Comparison of ENCODE assay signal across 24 cellular contexts in the genomic region with DNA sequence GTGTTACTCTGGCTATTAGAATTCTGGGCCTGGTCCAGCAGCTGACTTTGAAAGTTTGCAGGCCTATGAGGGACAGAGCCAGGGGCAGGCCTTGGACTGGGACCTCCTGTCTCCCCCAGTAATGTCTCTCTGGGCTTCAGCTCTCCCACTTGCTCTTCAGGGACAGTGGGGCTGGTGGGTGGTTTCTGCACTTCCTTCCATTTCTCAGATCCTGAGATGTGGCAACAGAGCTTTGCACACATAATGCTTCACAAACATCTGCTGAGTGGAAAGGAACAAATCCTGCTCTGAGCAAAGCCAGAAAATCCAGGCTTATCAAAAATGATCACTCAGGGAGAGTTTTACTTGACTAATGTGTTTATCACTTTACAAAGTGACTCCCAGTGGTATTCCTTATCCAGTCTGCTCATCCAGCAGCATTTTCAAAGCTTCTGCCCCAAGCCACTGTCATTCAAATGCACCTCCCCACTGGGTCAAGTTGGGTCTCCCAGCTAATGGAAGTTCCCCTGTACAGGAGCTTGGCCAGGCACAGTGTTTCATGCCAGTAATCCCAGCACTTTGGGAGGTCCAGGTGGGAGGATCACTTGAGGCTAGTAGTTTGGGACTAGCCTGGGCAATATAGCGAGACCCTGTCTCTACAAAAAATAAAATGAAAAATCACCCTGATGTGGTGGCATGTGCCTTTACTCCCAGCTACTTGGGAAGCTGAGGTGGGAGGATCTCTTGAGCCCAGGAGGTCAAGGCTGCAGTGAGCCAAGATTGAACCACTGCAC. TPM values are rescaled to one million over a fixed set of nuclear protein-coding genes. Genes with fewer than 3 reads are reported as not detected.
DNase-seq lines count a peak whose midpoint lies in the region; ATAC-seq and TF ChIP-seq lines count a peak whose summit lies in the region.
"Had no signal": no experiment of that assay in that cellular context is flagged by ENCODE, and none has a peak within 500 bp of the region (broad histone marks: within the 10 kb centered on the region; RNA-seq: fewer than 3 reads in every experiment).

No MANE protein-coding gene starts in this region.

- H3K9ac ChIP-seq in stomach smooth muscle (ENCODE audit: low read length in 2 of 2) = peak overlapping the region in 1 of 2 donors; percentile 47

- no CpG with 5 or more reads among the region's 1 CpG for WGBS in gastroesophageal sphincter (ENCODE audit: low coverage in 1 of 2), 2 donors

- TF ChIP-seq CTCF in GM23338 (conservative IDR thresholded peaks at IDR 0.05; ENCODE audit: low read depth in 2 of 2) = no peak
- no peak for TF ChIP-seq CTCF in WERI-Rb-1 (IDR thresholded peaks at IDR 0.05; ENCODE audit: low read depth, low read length)
- no peak for TF ChIP-seq CTCF in gastroesophageal sphincter (IDR thresholded peaks at IDR 0.05)
- no peak for TF ChIP-seq CTCF in activated CD8-positive, alpha-beta T cell treated with anti-CD3 and anti-CD28 coated beads for 36 hours (IDR thresholded peaks at IDR 0.05)

- H3K36me3 Mint-ChIP-seq in GM23338 (ENCODE audit: low read depth) = no peaks in the 10 kb centered on the region
- no peaks in the 10 kb centered on the region for H3K36me3 Mint-ChIP-seq in activated CD8-positive, alpha-beta T cell treated with anti-CD3 and anti-CD28 coated beads for 36 hours (ENCODE audit: low read depth)
- H3K36me3 Mint-ChIP-seq in activated T-helper 2 cell treated with anti-CD3 and anti-CD28 coated beads, Interferon-gamma antibody, Interleukin-2, Interleukin-4, amounts not matched to agents 10 μg/mL and 5 μg/mL and 100 μg/mL, durations not matched to agents 14 hours and 24 hours and 36 hours (ENCODE audit: low read depth) = no peaks in the 10 kb centered on the region
- H3K36me3 Mint-ChIP-seq: IgD-negative memory B cell; memory B cell; stimulated activated effector memory CD8-positive, alpha-beta T cell treated with anti-CD3 and anti-CD28 coated beads, Interleukin-12 subunit alpha, Interleukin-12 subunit beta, amount 100 ng/mL, for 72 hours had no signal

- DNase-seq in GM23338 (ENCODE audit: low spot score) = no peak
- peak; percentile 61 for DNase-seq in WERI-Rb-1
- no peak for DNase-seq in activated CD8-positive, alpha-beta T cell treated with anti-CD3 and anti-CD28 coated beads for 36 hours
- DNase-seq in MG63 = no peak
- DNase-seq in activated T-helper 2 cell treated with anti-CD3 and anti-CD28 coated beads, Interferon-gamma antibody, Interleukin-2, Interleukin-4, amounts not matched to agents 10 μg/mL and 5 μg/mL and 100 μg/mL, durations not matched to agents 14 hours and 24 hours and 36 hours (ENCODE audit: low spot score) = no peak
- DNase-seq: activated CD4-positive, alpha-beta T cell treated with anti-CD3 and anti-CD28 coated beads for 36 hours; activated CD8-positive, alpha-beta memory T cell treated with anti-CD3 and anti-CD28 coated beads for 24 hours; activated gamma-delta T cell treated with Interleukin-2 at 50 U/mL for 16 hours; activated T-cell treated with anti-CD3 and anti-CD28 coated beads, Interleukin-2, amount 50 U/mL, for 1 hour; brain microvascular endothelial cell; DMS153; glutamatergic neuron; HFFc6; NCI-H1436; NCI-H2107; psoas muscle; SIG-M5; stimulated activated CD4-positive, alpha-beta T cell treated with anti-CD3 and anti-CD28 coated beads, Interleukin-2, amount 100 ng/mL, for 48 hours; testis had no signal

- peak overlapping the region; percentile 55; the same call in 1 of the 2 replicates for H3K4me2 ChIP-seq in GM23338

- no peak for TF ChIP-seq POLR2A in gastroesophageal sphincter (IDR thresholded peaks at IDR 0.05)

- H3F3A ChIP-seq in GM23338 (replicated peaks; ENCODE audit: low read depth) = no peaks in the 10 kb centered on the region

- H3K27me3 ChIP-seq in GM23338 (ENCODE audit: insufficient read depth) (no peaks in the 10 kb centered on the region), WERI-Rb-1 (ENCODE audit: insufficient read depth, low read depth, severe bottlenecking) (no peaks in the 10 kb centered on the region), gastroesophageal sphincter (peaks cover 7% of the 10 kb centered on the region), stomach smooth muscle (ENCODE audit: control insufficient read depth in 1 of 2, insufficient read depth in 2 of 2, low read length in 2 of 2) (no peaks in the 10 kb centered on the region), MG63 (no peaks in the 10 kb centered on the region)
- H3K27me3 ChIP-seq: brain microvascular endothelial cell, testis had no signal

- POLR2A ChIA-PET in activated CD8-positive, alpha-beta T cell treated with anti-CD3 and anti-CD28 coated beads for 36 hours (lab: Charles Lee) = no interaction called here

- H3K4me3 ChIP-seq in GM23338 = no peak overlapping the region
- H3K4me3 ChIP-seq in WERI-Rb-1 (ENCODE audit: low read depth, low read length) = no peak overlapping the region
- no peak overlapping the region for H3K4me3 ChIP-seq in gastroesophageal sphincter
- H3K4me3 ChIP-seq in stomach smooth muscle (ENCODE audit: low read length in 2 of 2) = no peak overlapping the region
- H3K4me3 ChIP-seq in MG63 = no peak overlapping the region
- H3K4me3 ChIP-seq: psoas muscle, testis had no signal

- H3K9me2 ChIP-seq in GM23338 (ENCODE audit: insufficient read depth) = no peaks in the 10 kb centered on the region

- H3K79me2 ChIP-seq in GM23338 (replicated peaks; ENCODE audit: insufficient read depth) = no peaks in the 10 kb centered on the region

- no peak overlapping the region for H3K4me3 Mint-ChIP-seq in GM23338
- no peak overlapping the region for H3K4me3 Mint-ChIP-seq in activated CD8-positive, alpha-beta T cell treated with anti-CD3 and anti-CD28 coated beads for 36 hours
- no peak overlapping the region for H3K4me3 Mint-ChIP-seq in activated T-helper 2 cell treated with anti-CD3 and anti-CD28 coated beads, Interferon-gamma antibody, Interleukin-2, Interleukin-4, amounts not matched to agents 10 μg/mL and 5 μg/mL and 100 μg/mL, durations not matched to agents 14 hours and 24 hours and 36 hours (ENCODE audit: low read depth)
- H3K4me3 Mint-ChIP-seq: activated CD4-positive, alpha-beta T cell treated with anti-CD3 and anti-CD28 coated beads for 36 hours; HFFc6; IgD-negative memory B cell; memory B cell; stimulated activated effector memory CD8-positive, alpha-beta T cell treated with anti-CD3 and anti-CD28 coated beads, Interleukin-12 subunit alpha, Interleukin-12 subunit beta, amount 100 ng/mL, for 72 hours had no signal

- CTCF ChIA-PET in activated CD8-positive, alpha-beta T cell treated with anti-CD3 and anti-CD28 coated beads for 36 hours (lab: Charles Lee) = no interaction called here

- H3K4me1 Mint-ChIP-seq in GM23338 = peaks cover 25% of the 10 kb centered on the region
- H3K4me1 Mint-ChIP-seq in activated CD8-positive, alpha-beta T cell treated with anti-CD3 and anti-CD28 coated beads for 36 hours (ENCODE audit: low read depth) = no peaks in the 10 kb centered on the region
- no peaks in the 10 kb centered on the region for H3K4me1 Mint-ChIP-seq in activated T-helper 2 cell treated with anti-CD3 and anti-CD28 coated beads, Interferon-gamma antibody, Interleukin-2, Interleukin-4, amounts not matched to agents 10 μg/mL and 5 μg/mL and 100 μg/mL, durations not matched to agents 14 hours and 24 hours and 36 hours (ENCODE audit: low read depth)
- H3K4me1 Mint-ChIP-seq: activated CD4-positive, alpha-beta T cell treated with anti-CD3 and anti-CD28 coated beads for 36 hours; IgD-negative memory B cell; memory B cell; stimulated activated effector memory CD8-positive, alpha-beta T cell treated with anti-CD3 and anti-CD28 coated beads, Interleukin-12 subunit alpha, Interleukin-12 subunit beta, amount 100 ng/mL, for 72 hours had no signal

- no peaks in the 10 kb centered on the region for H3K36me3 ChIP-seq in GM23338 (ENCODE audit: insufficient read depth)
- H3K36me3 ChIP-seq in WERI-Rb-1 = no peaks in the 10 kb centered on the region
- no peaks in the 10 kb centered on the region for H3K36me3 ChIP-seq in gastroesophageal sphincter
- H3K36me3 ChIP-seq in stomach smooth muscle (ENCODE audit: control insufficient read depth in 2 of 2, insufficient read depth in 2 of 2, low read length in 2 of 2) = no peaks in the 10 kb centered on the region
- no peaks in the 10 kb centered on the region for H3K36me3 ChIP-seq in MG63
- H3K36me3 ChIP-seq: brain microvascular endothelial cell had no signal

- H3K27ac ChIP-seq in GM23338 (ENCODE audit: low read depth) (no peak overlapping the region), WERI-Rb-1 (peak overlapping the region; percentile 60), gastroesophageal sphincter (no peak overlapping the region), stomach smooth muscle (ENCODE audit: low read length) (peak overlapping the region; percentile 49)
- H3K27ac ChIP-seq: brain microvascular endothelial cell, psoas muscle, testis had no signal

- H3K9me3 ChIP-seq in WERI-Rb-1 (ENCODE audit: severe bottlenecking) (no peaks in the 10 kb centered on the region), gastroesophageal sphincter (no peaks in the 10 kb centered on the region), stomach smooth muscle (ENCODE audit: control insufficient read depth in 2 of 2, low read length in 2 of 2) (no peaks in the 10 kb centered on the region), MG63 (no peaks in the 10 kb centered on the region)
- H3K9me3 ChIP-seq: psoas muscle, testis had no signal

- H3K27me3 Mint-ChIP-seq in GM23338 (ENCODE audit: insufficient read depth, low read depth, poor library complexity) = peaks cover 5% of the 10 kb centered on the region
- H3K27me3 Mint-ChIP-seq in activated CD8-positive, alpha-beta T cell treated with anti-CD3 and anti-CD28 coated beads for 36 hours = peaks cover 6% of the 10 kb centered on the region
- H3K27me3 Mint-ChIP-seq in activated T-helper 2 cell treated with anti-CD3 and anti-CD28 coated beads, Interferon-gamma antibody, Interleukin-2, Interleukin-4, amounts not matched to agents 10 μg/mL and 5 μg/mL and 100 μg/mL, durations not matched to agents 14 hours and 24 hours and 36 hours (ENCODE audit: low read depth) = peaks cover 25% of the 10 kb centered on the region

- no peaks in the 10 kb centered on the region for H4K20me1 ChIP-seq in GM23338 (replicated peaks; ENCODE audit: insufficient read depth)

- H3K4me1 ChIP-seq in GM23338 (ENCODE audit: insufficient read depth) (peaks cover 15% of the 10 kb centered on the region; the same call in 1 of the 2 replicates), gastroesophageal sphincter (no peaks in the 10 kb centered on the region), stomach smooth muscle (ENCODE audit: control insufficient read depth, insufficient read depth, low read length) (peaks cover 10% of the 10 kb centered on the region)

- intact Hi-C loops in activated CD8-positive, alpha-beta T cell treated with anti-CD3 and anti-CD28 coated beads for 36 hours (cut with micrococcal nuclease) = no loop called here
- intact Hi-C loops in activated T-helper 2 cell treated with anti-CD3 and anti-CD28 coated beads, Interferon-gamma antibody, Interleukin-2, Interleukin-4, amounts not matched to agents 10 μg/mL and 5 μg/mL and 100 μg/mL, durations not matched to agents 14 hours and 24 hours and 36 hours (cut with micrococcal nuclease) = no loop called here

- no peak for TF ChIP-seq EP300 in gastroesophageal sphincter (IDR thresholded peaks at IDR 0.05)

- H3K27ac Mint-ChIP-seq in GM23338 = no peak overlapping the region
- H3K27ac Mint-ChIP-seq in activated CD8-positive, alpha-beta T cell treated with anti-CD3 and anti-CD28 coated beads for 36 hours = no peak overlapping the region
- H3K27ac Mint-ChIP-seq in activated T-helper 2 cell treated with anti-CD3 and anti-CD28 coated beads, Interferon-gamma antibody, Interleukin-2, Interleukin-4, amounts not matched to agents 10 μg/mL and 5 μg/mL and 100 μg/mL, durations not matched to agents 14 hours and 24 hours and 36 hours = no peak overlapping the region
- H3K27ac Mint-ChIP-seq: activated CD4-positive, alpha-beta T cell treated with anti-CD3 and anti-CD28 coated beads for 36 hours; HFFc6; IgD-negative memory B cell; memory B cell; stimulated activated effector memory CD8-positive, alpha-beta T cell treated with anti-CD3 and anti-CD28 coated beads, Interleukin-12 subunit alpha, Interleukin-12 subunit beta, amount 100 ng/mL, for 72 hours had no signal

- ATAC-seq in GM23338 (peak; percentile 78), gastroesophageal sphincter (peak; percentile 34)
- ATAC-seq in activated CD8-positive, alpha-beta T cell treated with anti-CD3 and anti-CD28 coated beads for 36 hours = no peak
- ATAC-seq: activated CD4-positive, alpha-beta T cell treated with anti-CD3 and anti-CD28 coated beads for 36 hours; psoas muscle; stimulated activated effector memory CD8-positive, alpha-beta T cell treated with anti-CD3 and anti-CD28 coated beads, Interleukin-12 subunit alpha, Interleukin-12 subunit beta, amount 100 ng/mL, for 72 hours had no signal

- H3K9me3 Mint-ChIP-seq in GM23338 = no peaks in the 10 kb centered on the region
- no peaks in the 10 kb centered on the region for H3K9me3 Mint-ChIP-seq in activated CD8-positive, alpha-beta T cell treated with anti-CD3 and anti-CD28 coated beads for 36 hours
- H3K9me3 Mint-ChIP-seq in activated T-helper 2 cell treated with anti-CD3 and anti-CD28 coated beads, Interferon-gamma antibody, Interleukin-2, Interleukin-4, amounts not matched to agents 10 μg/mL and 5 μg/mL and 100 μg/mL, durations not matched to agents 14 hours and 24 hours and 36 hours = no peaks in the 10 kb centered on the region
- H3K9me3 Mint-ChIP-seq: HFFc6; IgD-negative memory B cell; memory B cell; stimulated activated effector memory CD8-positive, alpha-beta T cell treated with anti-CD3 and anti-CD28 coated beads, Interleukin-12 subunit alpha, Interleukin-12 subunit beta, amount 100 ng/mL, for 72 hours had no signal

- no peak overlapping the region for H2AFZ ChIP-seq in GM23338

RNA-seq across cellular contexts. Expression of gene OSBP2, which starts 13.5 kb away (rescaled TPM):
- total RNA-seq in GM23338 (2014; rRNA removed; shearing (Covaris generic)) = 2.9 and 7.1 TPM in 2 replicates
- polyA plus RNA-seq in GM23338 (2016; fragmentation: Nextera tagmentation; extraction: Ambion mirVana) = 1.7 and 2.1 TPM in 2 replicates
- total RNA-seq in gastroesophageal sphincter = 1 to 10 TPM in 3 of 4 donors, under 1 TPM in 1; 0.35 to 3.5 (median 1.8) TPM
- under 1 TPM; 0.58 to 0.72 TPM for total RNA-seq in activated CD8-positive, alpha-beta T cell treated with anti-CD3 and anti-CD28 coated beads for 36 hours
- 2.4 and 9.3 TPM in 2 replicates for total RNA-seq in MG63 (2014; rRNA removed; shearing (Covaris generic); ENCODE audit: low replicate concordance)
- 2.1 and 2.4 TPM in 2 replicates for total RNA-seq in activated T-helper 2 cell treated with anti-CD3 and anti-CD28 coated beads, Interferon-gamma antibody, Interleukin-2, Interleukin-4, amounts not matched to agents 10 μg/mL and 5 μg/mL and 100 μg/mL, durations not matched to agents 14 hours and 24 hours and 36 hours

RNA-seq across cellular contexts. Expression of gene DUSP18, which starts 13.5 kb away (rescaled TPM):
- 1.5 and 2.7 TPM in 2 replicates for total RNA-seq in GM23338 (2014; rRNA removed; shearing (Covaris generic))
- polyA plus RNA-seq in GM23338 (2016; fragmentation: Nextera tagmentation; extraction: Ambion mirVana) = 1.7 and 2.2 TPM in 2 replicates
- total RNA-seq in gastroesophageal sphincter = 10 to 100 TPM in 2 of 4 donors, 1 to 10 TPM in 2; 6.5 to 13.2 (median 8.7) TPM
- 1 to 10 TPM; 4.1 to 4.4 TPM for total RNA-seq in activated CD8-positive, alpha-beta T cell treated with anti-CD3 and anti-CD28 coated beads for 36 hours
- 1.2 and 2.7 TPM in 2 replicates for total RNA-seq in MG63 (2014; rRNA removed; shearing (Covaris generic); ENCODE audit: low replicate concordance)
- total RNA-seq in activated T-helper 2 cell treated with anti-CD3 and anti-CD28 coated beads, Interferon-gamma antibody, Interleukin-2, Interleukin-4, amounts not matched to agents 10 μg/mL and 5 μg/mL and 100 μg/mL, durations not matched to agents 14 hours and 24 hours and 36 hours = 10.5 and 11.2 TPM in 2 replicates

RNA-seq across cellular contexts. Expression of gene SLC35E4, which starts 45.6 kb away (rescaled TPM):
- 10.4 and 11.3 TPM in 2 replicates for total RNA-seq in GM23338 (2014; rRNA removed; shearing (Covaris generic))
- 2.6 and 4.3 TPM in 2 replicates for polyA plus RNA-seq in GM23338 (2016; fragmentation: Nextera tagmentation; extraction: Ambion mirVana)
- 10 to 100 TPM in 3 of 4 donors, 1 to 10 TPM in 1; 6.5 to 13.5 (median 10.9) TPM for total RNA-seq in gastroesophageal sphincter
- total RNA-seq in activated CD8-positive, alpha-beta T cell treated with anti-CD3 and anti-CD28 coated beads for 36 hours = 1 to 10 TPM; 3.4 to 3.8 TPM
- total RNA-seq in MG63 (2014; rRNA removed; shearing (Covaris generic); ENCODE audit: low replicate concordance) = 11.3 and 12.5 TPM in 2 replicates
- total RNA-seq in activated T-helper 2 cell treated with anti-CD3 and anti-CD28 coated beads, Interferon-gamma antibody, Interleukin-2, Interleukin-4, amounts not matched to agents 10 μg/mL and 5 μg/mL and 100 μg/mL, durations not matched to agents 14 hours and 24 hours and 36 hours = 8.3 and 9.0 TPM in 2 replicates

Comparison
In these comparisons a context has a peak if more than half of its experiments do, and no peak if none do; other contexts are left out.
1. H3K27ac ChIP-seq: peak in WERI-Rb-1 (single experiment) and stomach smooth muscle (single experiment); none in GM23338 (single experiment) and gastroesophageal sphincter (0 of 4).